Comparison of ENCODE assay signal across 38 cellular contexts in genomic region chr3:69938061-69938460, GRCh38.
"Had no signal": no experiment of that assay in that cellular context is flagged by ENCODE, and none has a peak within 500 bp of the region (broad histone marks: within the 10 kb centered on the region; RNA-seq: fewer than 3 reads in every experiment).

No MANE protein-coding gene starts in this region.

- ATAC-seq: activated CD4-positive, alpha-beta T cell treated with anti-CD3 and anti-CD28 coated beads for 36 hours; activated CD8-positive, alpha-beta memory T cell treated with anti-CD3 and anti-CD28 coated beads, Interleukin-2, amount 10 ng/mL, durations not matched to agents 7 days and 5 days; activated CD8-positive, alpha-beta T cell treated with anti-CD3 and anti-CD28 coated beads, Interleukin-2, amount 10 ng/mL, durations not matched to agents 7 days and 5 days; activated naive CD8-positive, alpha-beta T cell treated with anti-CD3 and anti-CD28 coated beads, Interleukin-2, amount 50 U/mL, for 24 hours; foreskin keratinocyte; gastrocnemius medialis; heart left ventricle; T-helper 17 cell had no signal

- H3K4me3 ChIP-seq: adrenal gland, breast epithelium, coronary artery, esophagus muscularis mucosa, gastrocnemius medialis, heart left ventricle had no signal

- H3K27me3 ChIP-seq: adrenal gland, breast epithelium, dorsolateral prefrontal cortex, esophagus muscularis mucosa, gastrocnemius medialis, heart left ventricle had no signal

- H3K27ac ChIP-seq: adrenal gland, breast epithelium, coronary artery, esophagus muscularis mucosa, foreskin keratinocyte, gastrocnemius medialis, heart left ventricle, WERI-Rb-1 had no signal

- H3K36me3 ChIP-seq: adrenal gland, breast epithelium, WERI-Rb-1 had no signal

- H3K4me1 ChIP-seq: adrenal gland, breast epithelium, foreskin keratinocyte, gastrocnemius medialis had no signal

- H3K36me3 Mint-ChIP-seq: activated CD4-positive, alpha-beta memory T cell treated with anti-CD3 and anti-CD28 coated beads for 36 hours; activated CD8-positive, alpha-beta memory T cell treated with anti-CD3 and anti-CD28 coated beads, Interleukin-2, amount 10 ng/mL, durations not matched to agents 7 days and 5 days; activated naive CD4-positive, alpha-beta T cell treated with anti-CD3 and anti-CD28 coated beads, Interleukin-2, amount 50 U/mL, for 24 hours; activated naive CD8-positive, alpha-beta T cell treated with anti-CD3 and anti-CD28 coated beads for 36 hours; brain had no signal

- H3K4me3 Mint-ChIP-seq: activated CD4-positive, alpha-beta memory T cell treated with anti-CD3 and anti-CD28 coated beads for 36 hours; activated CD4-positive, alpha-beta T cell treated with anti-CD3 and anti-CD28 coated beads for 36 hours; activated CD4-positive, alpha-beta T cell treated with anti-CD3 and anti-CD28 coated beads, Interleukin-2, amount 10 ng/mL, durations not matched to agents 24 days and 14 days; activated CD8-positive, alpha-beta memory T cell treated with anti-CD3 and anti-CD28 coated beads, Interleukin-2, amount 10 ng/mL, durations not matched to agents 7 days and 5 days; activated CD8-positive, alpha-beta T cell treated with anti-CD3 and anti-CD28 coated beads, Interleukin-2, amount 10 ng/mL, durations not matched to agents 7 days and 5 days; activated naive CD4-positive, alpha-beta T cell treated with anti-CD3 and anti-CD28 coated beads for 36 hours; activated naive CD4-positive, alpha-beta T cell treated with anti-CD3 and anti-CD28 coated beads, Interleukin-2, amount 50 U/mL, for 24 hours; activated naive CD8-positive, alpha-beta T cell treated with anti-CD3 and anti-CD28 coated beads for 36 hours; activated naive CD8-positive, alpha-beta T cell treated with anti-CD3 and anti-CD28 coated beads, Interleukin-2, amount 50 U/mL, for 24 hours; activated T-helper 1 cell treated with anti-CD3 and anti-CD28 coated beads, Interleukin-12 subunit alpha, Interleukin-12 subunit beta, Interleukin-2, Interleukin-4 antibody, amounts not matched to agents 30 ng/mL and 10 ng/mL and 1 ng/mL, durations not matched to agents 14 hours and 24 hours and 36 hours; brain; central memory CD8-positive, alpha-beta T cell; dendritic cell treated with granulocyte-macrophage colony-stimulating factor and Interleukin-4, amounts not matched to agents 40 ng/mL and 50 ng/mL, for 4 days; endodermal cell; T-helper 17 cell; T-helper 2 cell treated with Interferon-gamma antibody and Interleukin-4, amounts not matched to agents 5 μg/mL and 100 μg/mL, for 36 hours had no signal

- H3K27me3 Mint-ChIP-seq: activated CD4-positive, alpha-beta T cell treated with anti-CD3 and anti-CD28 coated beads for 36 hours; activated CD4-positive, alpha-beta T cell treated with anti-CD3 and anti-CD28 coated beads, Interleukin-2, amount 10 ng/mL, durations not matched to agents 24 days and 14 days; activated CD8-positive, alpha-beta memory T cell treated with anti-CD3 and anti-CD28 coated beads, Interleukin-2, amount 10 ng/mL, durations not matched to agents 7 days and 5 days; activated naive CD4-positive, alpha-beta T cell treated with anti-CD3 and anti-CD28 coated beads, Interleukin-2, amount 50 U/mL, for 24 hours; brain; central memory CD8-positive, alpha-beta T cell; dendritic cell treated with granulocyte-macrophage colony-stimulating factor and Interleukin-4, amounts not matched to agents 40 ng/mL and 50 ng/mL, for 4 days had no signal

- H3K27ac Mint-ChIP-seq: activated CD4-positive, alpha-beta memory T cell treated with anti-CD3 and anti-CD28 coated beads for 36 hours; activated CD4-positive, alpha-beta T cell treated with anti-CD3 and anti-CD28 coated beads for 36 hours; activated CD4-positive, alpha-beta T cell treated with anti-CD3 and anti-CD28 coated beads, Interleukin-2, amount 10 ng/mL, durations not matched to agents 24 days and 14 days; activated CD8-positive, alpha-beta memory T cell treated with anti-CD3 and anti-CD28 coated beads, Interleukin-2, amount 10 ng/mL, durations not matched to agents 7 days and 5 days; activated CD8-positive, alpha-beta T cell treated with anti-CD3 and anti-CD28 coated beads, Interleukin-2, amount 10 ng/mL, durations not matched to agents 7 days and 5 days; activated naive CD4-positive, alpha-beta T cell treated with anti-CD3 and anti-CD28 coated beads for 36 hours; activated naive CD4-positive, alpha-beta T cell treated with anti-CD3 and anti-CD28 coated beads, Interleukin-2, amount 50 U/mL, for 24 hours; activated naive CD8-positive, alpha-beta T cell treated with anti-CD3 and anti-CD28 coated beads for 36 hours; activated naive CD8-positive, alpha-beta T cell treated with anti-CD3 and anti-CD28 coated beads, Interleukin-2, amount 50 U/mL, for 24 hours; activated T-helper 1 cell treated with anti-CD3 and anti-CD28 coated beads, Interleukin-12 subunit alpha, Interleukin-12 subunit beta, Interleukin-2, Interleukin-4 antibody, amounts not matched to agents 30 ng/mL and 10 ng/mL and 1 ng/mL, durations not matched to agents 14 hours and 24 hours and 36 hours; activated T-helper 2 cell treated with anti-CD3 and anti-CD28 coated beads, Interferon-gamma antibody, Interleukin-2, Interleukin-4, amounts not matched to agents 10 μg/mL and 5 μg/mL and 100 μg/mL, durations not matched to agents 14 hours and 24 hours and 36 hours; brain; dendritic cell treated with granulocyte-macrophage colony-stimulating factor and Interleukin-4, amounts not matched to agents 40 ng/mL and 50 ng/mL, for 4 days; endodermal cell; T-helper 17 cell; T-helper 2 cell treated with Interferon-gamma antibody and Interleukin-4, amounts not matched to agents 5 μg/mL and 100 μg/mL, for 36 hours had no signal

- H3K9me3 ChIP-seq: adrenal gland, breast epithelium, esophagus muscularis mucosa, gastrocnemius medialis, heart left ventricle had no signal

- DNase-seq: activated CD4-positive, alpha-beta memory T cell treated with anti-CD3 and anti-CD28 coated beads for 36 hours; activated CD4-positive, alpha-beta T cell treated with anti-CD3 and anti-CD28 coated beads for 36 hours; activated CD4-positive, alpha-beta T cell treated with anti-CD3 and anti-CD28 coated beads, Interleukin-2, amount 10 ng/mL, durations not matched to agents 24 days and 14 days; activated CD4-positive, CD25-positive, alpha-beta regulatory T cell; activated CD4-positive, CD25-positive, alpha-beta regulatory T cell treated with anti-CD3 and anti-CD28 coated beads, Interleukin-2, amount 50 U/mL, for 72 hours; activated CD8-positive, alpha-beta memory T cell treated with anti-CD3 and anti-CD28 coated beads, Interleukin-2, amount 10 ng/mL, durations not matched to agents 7 days and 5 days; activated CD8-positive, alpha-beta memory T cell treated with anti-CD3 and anti-CD28 coated beads, Interleukin-2, amount 50 U/mL, for 4 hours; activated CD8-positive, alpha-beta T cell treated with anti-CD3 and anti-CD28 coated beads, Interleukin-2, amount 10 ng/mL, durations not matched to agents 7 days and 5 days; activated effector memory CD4-positive, alpha-beta T cell treated with anti-CD3 and anti-CD28 coated beads, Interleukin-2, amount 50 U/mL, for 16 hours; activated naive CD4-positive, alpha-beta T cell treated with anti-CD3 and anti-CD28 coated beads for 36 hours; activated naive CD8-positive, alpha-beta T cell treated with anti-CD3 and anti-CD28 coated beads for 36 hours; activated naive CD8-positive, alpha-beta T cell treated with anti-CD3 and anti-CD28 coated beads, Interleukin-2, amount 50 U/mL, for 24 hours; activated T-cell treated with anti-CD3 and anti-CD28 coated beads, Interleukin-2, amount 50 U/mL, for 1 hour; activated T-cell treated with anti-CD3 and anti-CD28 coated beads, Interleukin-2, amount 50 U/mL, for 48 hours; adrenal gland; amygdala; aorta; dorsolateral prefrontal cortex; effector memory CD4-positive, alpha-beta T cell; endodermal cell; erythroblast; foreskin keratinocyte; gastrocnemius medialis; glutamatergic neuron; heart left ventricle; T-helper 17 cell; T1000; WERI-Rb-1 had no signal

- H3K4me1 Mint-ChIP-seq: activated CD4-positive, alpha-beta T cell treated with anti-CD3 and anti-CD28 coated beads for 36 hours; activated CD4-positive, alpha-beta T cell treated with anti-CD3 and anti-CD28 coated beads, Interleukin-2, amount 10 ng/mL, durations not matched to agents 24 days and 14 days; activated CD8-positive, alpha-beta memory T cell treated with anti-CD3 and anti-CD28 coated beads, Interleukin-2, amount 10 ng/mL, durations not matched to agents 7 days and 5 days; activated naive CD4-positive, alpha-beta T cell treated with anti-CD3 and anti-CD28 coated beads, Interleukin-2, amount 50 U/mL, for 24 hours; activated naive CD8-positive, alpha-beta T cell treated with anti-CD3 and anti-CD28 coated beads for 36 hours; activated naive CD8-positive, alpha-beta T cell treated with anti-CD3 and anti-CD28 coated beads, Interleukin-2, amount 50 U/mL, for 24 hours; brain; central memory CD8-positive, alpha-beta T cell; endodermal cell; T-helper 17 cell had no signal

- H3K9me3 Mint-ChIP-seq: activated CD4-positive, alpha-beta memory T cell treated with anti-CD3 and anti-CD28 coated beads for 36 hours; activated CD4-positive, alpha-beta T cell treated with anti-CD3 and anti-CD28 coated beads, Interleukin-2, amount 10 ng/mL, durations not matched to agents 24 days and 14 days; activated naive CD4-positive, alpha-beta T cell treated with anti-CD3 and anti-CD28 coated beads for 36 hours; activated naive CD4-positive, alpha-beta T cell treated with anti-CD3 and anti-CD28 coated beads, Interleukin-2, amount 50 U/mL, for 24 hours; activated naive CD8-positive, alpha-beta T cell treated with anti-CD3 and anti-CD28 coated beads for 36 hours; activated naive CD8-positive, alpha-beta T cell treated with anti-CD3 and anti-CD28 coated beads, Interleukin-2, amount 50 U/mL, for 24 hours; activated T-helper 1 cell treated with anti-CD3 and anti-CD28 coated beads, Interleukin-12 subunit alpha, Interleukin-12 subunit beta, Interleukin-2, Interleukin-4 antibody, amounts not matched to agents 30 ng/mL and 10 ng/mL and 1 ng/mL, durations not matched to agents 14 hours and 24 hours and 36 hours; activated T-helper 2 cell treated with anti-CD3 and anti-CD28 coated beads, Interferon-gamma antibody, Interleukin-2, Interleukin-4, amounts not matched to agents 10 μg/mL and 5 μg/mL and 100 μg/mL, durations not matched to agents 14 hours and 24 hours and 36 hours; brain; central memory CD8-positive, alpha-beta T cell; dendritic cell treated with granulocyte-macrophage colony-stimulating factor and Interleukin-4, amounts not matched to agents 40 ng/mL and 50 ng/mL, for 4 days; endodermal cell; T-helper 2 cell treated with Interferon-gamma antibody and Interleukin-4, amounts not matched to agents 5 μg/mL and 100 μg/mL, for 36 hours had no signal
